In the genomic region with DNA sequence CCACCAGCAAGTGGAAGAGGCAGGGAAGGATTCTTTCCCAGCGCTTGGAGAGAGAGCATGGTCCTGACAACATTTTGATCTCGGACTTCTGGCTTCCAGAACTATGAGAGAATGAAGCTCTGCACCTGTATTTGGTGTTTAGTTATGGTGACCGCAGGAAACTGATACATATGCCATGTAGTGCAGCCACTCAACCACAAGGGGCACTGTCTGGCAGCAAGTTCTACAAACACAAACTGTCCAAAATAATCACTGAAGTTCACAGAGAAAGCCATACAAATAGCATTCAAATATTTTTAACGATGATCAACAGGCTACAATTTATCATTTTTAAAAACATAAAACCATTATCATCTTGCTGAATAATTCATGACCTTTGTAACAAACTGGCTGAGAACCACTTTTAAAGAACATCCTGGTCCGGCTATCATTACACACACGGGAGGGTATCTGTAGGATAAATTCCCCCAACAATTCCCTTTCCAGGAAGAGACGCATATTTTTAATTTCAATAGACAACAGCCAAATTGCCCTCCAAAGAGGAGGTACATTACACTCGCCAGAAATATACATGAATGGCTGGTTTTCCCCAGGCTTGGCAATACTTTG, we compare ENCODE assay signal across 8 cellular contexts. TPM values are rescaled to one million over a fixed set of nuclear protein-coding genes. Genes with fewer than 3 reads are reported as not detected.
DNase-seq lines count a peak whose midpoint lies in the region; ATAC-seq, FAIRE-seq and TF ChIP-seq lines count a peak whose summit lies in the region.

No MANE protein-coding gene starts in this region.

- FAIRE-seq in endothelial cell of umbilical vein (lab: Jason Lieb, UNC) (peak; percentile 90), urothelium cell line (lab: Jason Lieb, UNC) (no peak)

- H3K27ac Mint-ChIP-seq in activated CD4-positive, alpha-beta memory T cell treated with anti-CD3 and anti-CD28 coated beads for 36 hours: no peak overlapping the region
- peak overlapping the region in 1 of 6 donors; percentile 39 for H3K27ac Mint-ChIP-seq in naive B cell

- intact Hi-C loops in activated CD4-positive, alpha-beta memory T cell treated with anti-CD3 and anti-CD28 coated beads for 36 hours (cut with micrococcal nuclease): no loop called here
- intact Hi-C loops in endothelial cell of umbilical vein (cut with micrococcal nuclease): no loop called here

- WGBS in GM23248 (ENCODE audit: low coverage in 1 of 2, low lambda C conversion rate in 2 of 2, missing lambda C conversion rate in 2 of 2), 2 experiments: 26 to 29% methylated on average over 8 of the region's 8 CpGs

- TF ChIP-seq POLR2A in endothelial cell of umbilical vein (IDR thresholded peaks at IDR 0.05; ENCODE audit: low read depth, low read length): no peak

- no peaks in the 10 kb centered on the region for H4K20me1 ChIP-seq in GM23248 (ENCODE audit: insufficient read depth)
- H4K20me1 ChIP-seq in endothelial cell of umbilical vein (replicated peaks; ENCODE audit: control insufficient read depth, extremely low read depth, insufficient read depth, low read length): no peaks in the 10 kb centered on the region

- H3K27ac ChIP-seq in GM23248: no peak overlapping the region
- no peak overlapping the region for H3K27ac ChIP-seq in endothelial cell of umbilical vein (ENCODE audit: insufficient read depth, low read depth, low read length)

- H3K4me3 Mint-ChIP-seq in activated CD4-positive, alpha-beta memory T cell treated with anti-CD3 and anti-CD28 coated beads for 36 hours: no peak overlapping the region
- peak overlapping the region in 1 of 8 donors; percentile 34 for H3K4me3 Mint-ChIP-seq in naive B cell

- dilution Hi-C loops in endothelial cell of umbilical vein (cut with MboI; ENCODE audit: extremely low pct_ligation_motif_present, low sequenced_read_pairs): no loop called here

- no peaks in the 10 kb centered on the region for H3K9me1 ChIP-seq in endothelial cell of umbilical vein (replicated peaks; ENCODE audit: control insufficient read depth, extremely low read depth, insufficient read depth, low read length)

- H3K4me2 ChIP-seq in GM23248 (ENCODE audit: unreplicated experiment): no peak overlapping the region
- no peak overlapping the region for H3K4me2 ChIP-seq in endothelial cell of umbilical vein (ENCODE audit: insufficient read depth, low read length)

- peaks cover 2% of the 10 kb centered on the region; the same call in 1 of the 2 replicates for H3K4me1 ChIP-seq in GM23248 (ENCODE audit: insufficient read depth)
- H3K4me1 ChIP-seq in endothelial cell of umbilical vein (ENCODE audit: control insufficient read depth, extremely low read depth, insufficient read depth, low read length): no peaks in the 10 kb centered on the region

- in situ Hi-C loops in GM23248 (cut with MboI): no loop called here

- ATAC-seq in naive B cell (ENCODE audit: low read depth in 2 of 2) (peak in 1 of 2 donors; percentile 44), HG03521 (IDR thresholded peaks at IDR 0.05; ENCODE audit: unreplicated experiment) (no peak)

- no peaks in the 10 kb centered on the region for H3K27me3 Mint-ChIP-seq in activated CD4-positive, alpha-beta memory T cell treated with anti-CD3 and anti-CD28 coated beads for 36 hours
- H3K27me3 Mint-ChIP-seq in naive B cell: peaks cover 0 to 5% (median 0%) of the 10 kb centered on the region in 3 donors

- H3K9me3 ChIP-seq in GM23248 (ENCODE audit: low read depth) (no peaks in the 10 kb centered on the region), endothelial cell of umbilical vein (replicated peaks; ENCODE audit: control insufficient read depth, insufficient read depth, low read length) (no peaks in the 10 kb centered on the region)

- no peak overlapping the region for H3K4me3 ChIP-seq in GM23248
- no peak overlapping the region for H3K4me3 ChIP-seq in endothelial cell of umbilical vein (replicated peaks in 1 of 3; ENCODE audit: insufficient read depth in 1 of 3, low read depth in 1 of 3, low read length in 3 of 3)

- H3K36me3 ChIP-seq in GM23248 (ENCODE audit: low read depth) (no peaks in the 10 kb centered on the region), endothelial cell of umbilical vein (ENCODE audit: control insufficient read depth in 2 of 2, extremely low read depth in 1 of 2, insufficient read depth in 2 of 2, low read length in 2 of 2) (no peaks in the 10 kb centered on the region)

- no peaks in the 10 kb centered on the region for H3K36me3 Mint-ChIP-seq in activated CD4-positive, alpha-beta memory T cell treated with anti-CD3 and anti-CD28 coated beads for 36 hours
- H3K36me3 Mint-ChIP-seq in naive B cell: no peaks in the 10 kb centered on the region

- peak; percentile 48 to 59 for DNase-seq in AML-193 (lab: John Stamatoyannopoulos, UW)
- DNase-seq in GM23248: peak; percentile 70
- DNase-seq in NCI-H345 treated with DMSO at 0.1 percent for 48 hours (lab: John Stamatoyannopoulos, UW; ENCODE audit: unreplicated experiment): peak; percentile 53
- peak; percentile 70 for DNase-seq in activated CD4-positive, alpha-beta memory T cell treated with anti-CD3 and anti-CD28 coated beads for 36 hours
- peak; percentile 58 for DNase-seq in endothelial cell of umbilical vein (ENCODE audit: low read depth, low spot score)
- DNase-seq in naive B cell: peak; percentile 37
- DNase-seq in urothelium cell line (ENCODE audit: low spot score): peak; percentile 29

- H3K4me1 Mint-ChIP-seq in activated CD4-positive, alpha-beta memory T cell treated with anti-CD3 and anti-CD28 coated beads for 36 hours (ENCODE audit: low read depth): peaks cover 10% of the 10 kb centered on the region
- H3K4me1 Mint-ChIP-seq in naive B cell: peaks cover 7 to 32% (median 19%) of the 10 kb centered on the region in 3 donors

- H3K27me3 ChIP-seq in GM23248 (replicated peaks; ENCODE audit: insufficient read depth) (no peaks in the 10 kb centered on the region), endothelial cell of umbilical vein (ENCODE audit: control insufficient read depth in 2 of 2, insufficient read depth in 2 of 2, low read length in 2 of 2) (peaks cover 3% of the 10 kb centered on the region in 2 experiments)

- H3K9ac ChIP-seq in GM23248 (no peak overlapping the region), endothelial cell of umbilical vein (replicated peaks; ENCODE audit: extremely low read depth, insufficient read depth, low read length) (no peak overlapping the region)

- peak; percentile 92 for TF ChIP-seq CTCF in endothelial cell of umbilical vein (IDR thresholded peaks at IDR 0.05; ENCODE audit: extremely low read depth in 1 of 2, insufficient read depth in 1 of 2, low read depth in 1 of 2, low read length in 2 of 2)

- no TSS peak for BruUV-seq in endothelial cell of umbilical vein (replicated peaks; lab: Mats Ljungman, UMichigan)

- POLR2A ChIA-PET in activated CD4-positive, alpha-beta memory T cell treated with anti-CD3 and anti-CD28 coated beads for 36 hours (lab: Charles Lee): no interaction called here
- POLR2A ChIA-PET in endothelial cell of umbilical vein (lab: Charles Lee): interaction anchor here (1.0 kb wide), 1 partner anchor 11 kb away, joined by 4 read pairs; no protein-coding TSS in a partner anchor

- H3K79me2 ChIP-seq in GM23248 (ENCODE audit: insufficient read depth) (no peaks in the 10 kb centered on the region), endothelial cell of umbilical vein (ENCODE audit: control insufficient read depth, insufficient read depth, low read length) (no peaks in the 10 kb centered on the region)

- H3F3A ChIP-seq in GM23248 (ENCODE audit: insufficient read depth): peaks cover 1% of the 10 kb centered on the region; the same call in 1 of the 2 replicates

- no peaks in the 10 kb centered on the region for H3K9me3 Mint-ChIP-seq in activated CD4-positive, alpha-beta memory T cell treated with anti-CD3 and anti-CD28 coated beads for 36 hours
- no peaks in the 10 kb centered on the region for H3K9me3 Mint-ChIP-seq in naive B cell

- CTCF ChIA-PET in activated CD4-positive, alpha-beta memory T cell treated with anti-CD3 and anti-CD28 coated beads for 36 hours (lab: Charles Lee): interaction anchor here (0.6 to 2.9 kb wide), 14 partner anchors 9 to 98 kb away, joined by 3 to 16 read pairs (median 4); no protein-coding TSS in a partner anchor
- CTCF ChIA-PET in endothelial cell of umbilical vein (lab: Charles Lee): interaction anchor here (0.5 to 1.1 kb wide), 8 partner anchors 9 to 264 kb away, joined by 3 to 4 read pairs (median 3); partner anchors contain the start of gene MORC3

- H3K9me2 ChIP-seq in GM23248 (ENCODE audit: insufficient read depth): no peaks in the 10 kb centered on the region

- H2AFZ ChIP-seq in GM23248 (no peak overlapping the region), endothelial cell of umbilical vein (ENCODE audit: low read depth, low read length) (no peak overlapping the region)

RNA-seq across cellular contexts. Expression of gene CBR3, which starts 9.3 kb away (rescaled TPM):
- total RNA-seq in GM23248 (2014; rRNA removed; shearing (Covaris generic)): 17.3 and 29.0 TPM in 2 replicates
- polyA plus RNA-seq in GM23248 (2016; fragmentation: Nextera tagmentation; extraction: Ambion mirVana) (28.1 and 28.3 TPM in 2 replicates), endothelial cell of umbilical vein (8.5 and 9.7 TPM in 2 replicates), naive B cell (ENCODE audit: low read depth in 6 of 6) (10 to 100 TPM in 4 of 6 donors, 1 to 10 TPM in 2; 7.4 to 14.5 (median 10.6) TPM)
- 10 to 100 TPM; 25.8 to 27.6 TPM for total RNA-seq in activated CD4-positive, alpha-beta memory T cell treated with anti-CD3 and anti-CD28 coated beads for 36 hours
- total RNA-seq in endothelial cell of umbilical vein: 10.8 and 13.3 TPM in 2 replicates
- 9.2 and 9.8 TPM in 2 replicates for polyA plus RNA-seq in endothelial cell of umbilical vein (2011; cell fraction: cytosol; rRNA removed)
- 2.9 and 4.0 TPM in 2 replicates for polyA plus RNA-seq in endothelial cell of umbilical vein (2011; cell fraction: nucleus; rRNA removed)
- 17.7 and 18.2 TPM in 2 replicates for polyA plus RNA-seq in endothelial cell of umbilical vein (2012)
- polyA minus RNA-seq in endothelial cell of umbilical vein: 4.0 and 5.8 TPM in 2 replicates
- 4.5 TPM for polyA minus RNA-seq in endothelial cell of umbilical vein (2011; cell fraction: cytosol; rRNA and poly(A)+ RNA removed)
- polyA minus RNA-seq in endothelial cell of umbilical vein (2011; cell fraction: nucleus; rRNA and poly(A)+ RNA removed): 0.77 and 2.6 TPM in 2 replicates

RNA-seq across cellular contexts. Expression of gene DOP1B, which starts 31.0 kb away (rescaled TPM):
- total RNA-seq in GM23248 (2014; rRNA removed; shearing (Covaris generic)): 12.0 and 12.3 TPM in 2 replicates
- 5.4 and 6.0 TPM in 2 replicates for polyA plus RNA-seq in GM23248 (2016; fragmentation: Nextera tagmentation; extraction: Ambion mirVana)
- 10 to 100 TPM; 19.4 to 19.6 TPM for total RNA-seq in activated CD4-positive, alpha-beta memory T cell treated with anti-CD3 and anti-CD28 coated beads for 36 hours
- total RNA-seq in endothelial cell of umbilical vein: 9.3 and 9.9 TPM in 2 replicates
- polyA plus RNA-seq in endothelial cell of umbilical vein: 3.7 and 4.0 TPM in 2 replicates
- polyA plus RNA-seq in endothelial cell of umbilical vein (2011; cell fraction: cytosol; rRNA removed): 3.2 and 3.9 TPM in 2 replicates
- polyA plus RNA-seq in endothelial cell of umbilical vein (2011; cell fraction: nucleus; rRNA removed): 5.9 and 10.1 TPM in 2 replicates
- polyA plus RNA-seq in endothelial cell of umbilical vein (2012): 6.7 and 7.3 TPM in 2 replicates
- 6.9 and 8.3 TPM in 2 replicates for polyA minus RNA-seq in endothelial cell of umbilical vein
- polyA minus RNA-seq in endothelial cell of umbilical vein (2011; cell fraction: cytosol; rRNA and poly(A)+ RNA removed): 1.8 TPM
- polyA minus RNA-seq in endothelial cell of umbilical vein (2011; cell fraction: nucleus; rRNA and poly(A)+ RNA removed): 7.9 and 9.7 TPM in 2 replicates
- polyA plus RNA-seq in naive B cell (ENCODE audit: low read depth in 6 of 6): 10 to 100 TPM; 13.8 to 43.2 (median 29.3) TPM

RNA-seq across cellular contexts. Expression of gene CBR1, which starts 55.8 kb away (rescaled TPM):
- total RNA-seq in GM23248 (2014; rRNA removed; shearing (Covaris generic)): 179 and 205 TPM in 2 replicates
- polyA plus RNA-seq in GM23248 (2016; fragmentation: Nextera tagmentation; extraction: Ambion mirVana) (151 and 158 TPM in 2 replicates), endothelial cell of umbilical vein (124 and 164 TPM in 2 replicates), naive B cell (ENCODE audit: low read depth in 6 of 6) (10 to 100 TPM; 15.4 to 44.6 (median 32.2) TPM)
- total RNA-seq in activated CD4-positive, alpha-beta memory T cell treated with anti-CD3 and anti-CD28 coated beads for 36 hours: 10 to 100 TPM; 45.6 to 47.2 TPM
- total RNA-seq in endothelial cell of umbilical vein: 37.2 and 41.3 TPM in 2 replicates
- polyA plus RNA-seq in endothelial cell of umbilical vein (2011; cell fraction: cytosol; rRNA removed): 68.9 and 77.6 TPM in 2 replicates
- polyA plus RNA-seq in endothelial cell of umbilical vein (2011; cell fraction: nucleus; rRNA removed): 27.9 and 28.0 TPM in 2 replicates
- polyA plus RNA-seq in endothelial cell of umbilical vein (2012): 42.1 and 46.3 TPM in 2 replicates
- 32.2 and 43.4 TPM in 2 replicates for polyA minus RNA-seq in endothelial cell of umbilical vein
- 87.5 TPM for polyA minus RNA-seq in endothelial cell of umbilical vein (2011; cell fraction: cytosol; rRNA and poly(A)+ RNA removed)
- 5.2 and 10.6 TPM in 2 replicates for polyA minus RNA-seq in endothelial cell of umbilical vein (2011; cell fraction: nucleus; rRNA and poly(A)+ RNA removed)
